In genomic region chr2:85561280-85562212, GRCh38 we compare ENCODE assay signal across 1 cellular context.
A peak's percentile ranks its signal among the peaks of the same experiment; 100 is the strongest.
TF ChIP-seq lines count a peak whose summit lies in the region.

TSS of gene GGCX (minus strand) at chr2:85561493. CDS start at chr2:85561428, 65 bp downstream.

TF ChIP-seq in HepG2, 621 proteins besides CTCF, POLR2A, EP300 and RAD21 (continued from another document and continues in another):
- TF ChIP-seq ZNF276 (CRISPR knock-in tag; IDR thresholded peaks at IDR 0.05; ENCODE audit: low read depth) = 0 out of 2 replicates have a peak, but pooled peaks have one; percentile 66
- 0 out of 2 replicates have a peak, but pooled peaks have one; percentile 28 for TF ChIP-seq BRF2 (CRISPR knock-in tag; IDR thresholded peaks at IDR 0.05)
- TF ChIP-seq ZNF564 (CRISPR knock-in tag; IDR thresholded peaks at IDR 0.05) = no peak; the same call in 1 of the 2 replicates
- no peak; the same call in 1 of the 2 replicates for TF ChIP-seq RELA (CRISPR knock-in tag; IDR thresholded peaks at IDR 0.05)
- TF ChIP-seq ZNF496 (CRISPR knock-in tag; IDR thresholded peaks at IDR 0.05; ENCODE audit: insufficient replicate concordance) = no peak
- TF ChIP-seq ATRX (CRISPR knock-in tag; IDR thresholded peaks at IDR 0.05; ENCODE audit: borderline replicate concordance) = no peak
- no peak for TF ChIP-seq SATB2 (CRISPR knock-in tag; IDR thresholded peaks at IDR 0.05)
- TF ChIP-seq U2AF2 (IDR thresholded peaks at IDR 0.05; ENCODE audit: low read depth, low read length) = no peak
- peak; percentile 71 for TF ChIP-seq ZNF280B (CRISPR knock-in tag; IDR thresholded peaks at IDR 0.05; ENCODE audit: borderline replicate concordance)
- TF ChIP-seq HDAC2 (CRISPR knock-in tag; IDR thresholded peaks at IDR 0.05) = peak; percentile 84
- TF ChIP-seq HCFC1 (IDR thresholded peaks at IDR 0.05; ENCODE audit: low read depth, low read length) = peak; percentile 65
- peak; percentile 17 for TF ChIP-seq ZNF446 (CRISPR knock-in tag; IDR thresholded peaks at IDR 0.05)
- TF ChIP-seq ZBTB49 (CRISPR knock-in tag; IDR thresholded peaks at IDR 0.05; ENCODE audit: borderline replicate concordance) = no peak
- peak; percentile 94 for TF ChIP-seq CREM (IDR thresholded peaks at IDR 0.05)
- 0 out of 2 replicates have a peak, but pooled peaks have one; percentile 25 for TF ChIP-seq CREM (CRISPR knock-in tag; IDR thresholded peaks at IDR 0.05)
- no peak for TF ChIP-seq GPN1 (CRISPR knock-in tag; IDR thresholded peaks at IDR 0.05; ENCODE audit: borderline replicate concordance)
- peak; percentile 70 for TF ChIP-seq FOXA3 (CRISPR knock-in tag; IDR thresholded peaks at IDR 0.05)
- no peak for TF ChIP-seq ZNF225 (CRISPR knock-in tag; IDR thresholded peaks at IDR 0.05)
- no peak for TF ChIP-seq ZNF557 (CRISPR knock-in tag; IDR thresholded peaks at IDR 0.05)
- no peak for TF ChIP-seq ZNF562 (CRISPR knock-in tag; IDR thresholded peaks at IDR 0.05; ENCODE audit: borderline replicate concordance)
- no peak for TF ChIP-seq SETDB1 (CRISPR knock-in tag; IDR thresholded peaks at IDR 0.05; ENCODE audit: borderline replicate concordance)
- peak; percentile 92; the same call in 1 of the 2 replicates for TF ChIP-seq IRF2 (CRISPR knock-in tag; IDR thresholded peaks at IDR 0.05)
- TF ChIP-seq RAD51 (IDR thresholded peaks at IDR 0.05; ENCODE audit: borderline replicate concordance) = no peak
- TF ChIP-seq MNT (IDR thresholded peaks at IDR 0.05) = no peak
- TF ChIP-seq ZSCAN30 (CRISPR knock-in tag; IDR thresholded peaks at IDR 0.05) = no peak
- TF ChIP-seq DMAP1 (CRISPR knock-in tag; IDR thresholded peaks at IDR 0.05) = peak; percentile 90
- no peak for TF ChIP-seq IKZF4 (CRISPR knock-in tag; IDR thresholded peaks at IDR 0.05; ENCODE audit: borderline replicate concordance, low read depth, not compliant biosample characterization)
- TF ChIP-seq ZNF274 (CRISPR knock-in tag; IDR thresholded peaks at IDR 0.05) = peak; percentile 46; the same call in 1 of the 2 replicates
- TF ChIP-seq TGIF2 (CRISPR knock-in tag; IDR thresholded peaks at IDR 0.05) = no peak; the same call in none of the 2 replicates
- TF ChIP-seq ZNF12 (CRISPR knock-in tag; IDR thresholded peaks at IDR 0.05) = peak; percentile 52; the same call in 1 of the 2 replicates
- peak; percentile 71; the same call in 1 of the 2 replicates for TF ChIP-seq MAZ (IDR thresholded peaks at IDR 0.05; ENCODE audit: borderline replicate concordance, low read depth, low read length)
- TF ChIP-seq MAZ (CRISPR knock-in tag; IDR thresholded peaks at IDR 0.05; ENCODE audit: low read depth) = peak; percentile 94
- no peak for TF ChIP-seq CHCHD3 (CRISPR knock-in tag; IDR thresholded peaks at IDR 0.05)
- peak; percentile 38; the same call in 1 of the 2 replicates for TF ChIP-seq MXD1 (CRISPR knock-in tag; IDR thresholded peaks at IDR 0.05)
- TF ChIP-seq ZNF33A (CRISPR knock-in tag; IDR thresholded peaks at IDR 0.05; ENCODE audit: borderline replicate concordance) = peak; percentile 83; the same call in 1 of the 2 replicates
- 0 out of 2 replicates have a peak, but pooled peaks have one; percentile 37 for TF ChIP-seq HNRNPUL1 (IDR thresholded peaks at IDR 0.05; ENCODE audit: low read depth, low read length)
- TF ChIP-seq ZBTB20 (CRISPR knock-in tag; IDR thresholded peaks at IDR 0.05; ENCODE audit: borderline replicate concordance, low read depth) = 0 out of 2 replicates have a peak, but pooled peaks have one; percentile 80
- TF ChIP-seq ZNF556 (CRISPR knock-in tag; IDR thresholded peaks at IDR 0.05; ENCODE audit: borderline replicate concordance) = peak; percentile 88; the same call in 1 of the 2 replicates
- no peak for TF ChIP-seq ZBTB7A (CRISPR knock-in tag; IDR thresholded peaks at IDR 0.05)
- no peak for TF ChIP-seq RFXANK (CRISPR knock-in tag; IDR thresholded peaks at IDR 0.05)
- TF ChIP-seq CBX5 (CRISPR knock-in tag; IDR thresholded peaks at IDR 0.05; ENCODE audit: borderline replicate concordance) = no peak
- no peak for TF ChIP-seq NFE2 (CRISPR knock-in tag; IDR thresholded peaks at IDR 0.05)
- no peak for TF ChIP-seq ATF5 (CRISPR knock-in tag; IDR thresholded peaks at IDR 0.05; ENCODE audit: low read depth)
- TF ChIP-seq ZFP91 (CRISPR knock-in tag; IDR thresholded peaks at IDR 0.05; ENCODE audit: borderline replicate concordance) = peak; percentile 84
- 0 out of 2 replicates have a peak, but pooled peaks have one; percentile 50 for TF ChIP-seq ELF4 (CRISPR knock-in tag; IDR thresholded peaks at IDR 0.05; ENCODE audit: borderline replicate concordance)
- no peak for TF ChIP-seq ZNF354B (CRISPR knock-in tag; IDR thresholded peaks at IDR 0.05)
- TF ChIP-seq ZNF891 (CRISPR knock-in tag; IDR thresholded peaks at IDR 0.05) = peak; percentile 72; the same call in 1 of the 2 replicates
- peak; percentile 86; the same call in 1 of the 2 replicates for TF ChIP-seq STAT6 (CRISPR knock-in tag; IDR thresholded peaks at IDR 0.05; ENCODE audit: borderline replicate concordance)
